23 cellular contexts compared by ENCODE assay signal in the genomic region with DNA sequence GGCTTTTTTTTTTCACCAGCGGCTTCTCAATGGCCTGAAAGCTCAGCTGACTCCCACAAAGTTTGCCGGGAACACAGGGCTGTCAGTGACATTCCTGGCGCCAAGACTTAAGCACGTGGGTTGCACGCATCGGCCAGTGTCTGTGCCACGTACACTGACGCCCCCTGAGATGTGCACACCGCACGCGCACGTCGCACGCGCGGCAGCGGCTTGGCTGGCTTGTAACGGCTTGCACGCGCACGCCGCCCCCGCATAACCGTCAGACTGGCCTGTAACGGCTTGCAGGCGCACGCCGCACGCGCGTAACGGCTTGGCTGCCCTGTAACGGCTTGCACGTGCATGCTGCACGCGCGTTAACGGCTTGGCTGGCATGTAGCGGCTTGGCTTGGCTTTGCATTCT.
"Had no signal": no experiment of that assay in that cellular context is flagged by ENCODE, and none has a peak within 500 bp of the region (broad histone marks: within the 10 kb centered on the region; RNA-seq: fewer than 3 reads in every experiment).

No MANE protein-coding gene starts in this region.

- H3K9me3 Mint-ChIP-seq: T-cell had no signal

- H3K4me3 ChIP-seq: SJSA1 had no signal

- H3K4me2 ChIP-seq: KMS-11, SK-N-SH had no signal

- H3K4me3 Mint-ChIP-seq: T-cell had no signal

- H3K9me3 ChIP-seq: SJSA1, SK-N-SH had no signal

- H3K4me1 ChIP-seq: SJSA1 had no signal

- DNase-seq: Kasumi-1, MM.1S, NCI-H1092 treated with DMSO at 0.1 percent for 48 hours, NCI-H1436, NCI-H187, NCI-H2029, NCI-H2081 treated with DMSO at 0.1 percent for 48 hours, NCI-H2171, NCI-H226, NCI-H446, NCI-H510A, NCI-H524 treated with DMSO at 0.1 percent for 48 hours, NCI-H69, NCI-H774, Right ventricle myocardium superior, RPMI8226, SIG-M5, SK-N-SH, SW 1271, T-cell had no signal

- FAIRE-seq: RCC 7860 had no signal

- H3K36me3 ChIP-seq: SJSA1 had no signal

- H3K27ac ChIP-seq: KMS-11, SJSA1 had no signal

- ATAC-seq: T-cell had no signal

- H3K4me1 Mint-ChIP-seq: T-cell had no signal

- H3K9ac ChIP-seq: KMS-11, SK-N-SH had no signal

- H3K27ac Mint-ChIP-seq: T-cell had no signal

- H3K36me3 Mint-ChIP-seq: T-cell had no signal
